Comparison of ENCODE assay signal across 8 cellular contexts in the genomic region with DNA sequence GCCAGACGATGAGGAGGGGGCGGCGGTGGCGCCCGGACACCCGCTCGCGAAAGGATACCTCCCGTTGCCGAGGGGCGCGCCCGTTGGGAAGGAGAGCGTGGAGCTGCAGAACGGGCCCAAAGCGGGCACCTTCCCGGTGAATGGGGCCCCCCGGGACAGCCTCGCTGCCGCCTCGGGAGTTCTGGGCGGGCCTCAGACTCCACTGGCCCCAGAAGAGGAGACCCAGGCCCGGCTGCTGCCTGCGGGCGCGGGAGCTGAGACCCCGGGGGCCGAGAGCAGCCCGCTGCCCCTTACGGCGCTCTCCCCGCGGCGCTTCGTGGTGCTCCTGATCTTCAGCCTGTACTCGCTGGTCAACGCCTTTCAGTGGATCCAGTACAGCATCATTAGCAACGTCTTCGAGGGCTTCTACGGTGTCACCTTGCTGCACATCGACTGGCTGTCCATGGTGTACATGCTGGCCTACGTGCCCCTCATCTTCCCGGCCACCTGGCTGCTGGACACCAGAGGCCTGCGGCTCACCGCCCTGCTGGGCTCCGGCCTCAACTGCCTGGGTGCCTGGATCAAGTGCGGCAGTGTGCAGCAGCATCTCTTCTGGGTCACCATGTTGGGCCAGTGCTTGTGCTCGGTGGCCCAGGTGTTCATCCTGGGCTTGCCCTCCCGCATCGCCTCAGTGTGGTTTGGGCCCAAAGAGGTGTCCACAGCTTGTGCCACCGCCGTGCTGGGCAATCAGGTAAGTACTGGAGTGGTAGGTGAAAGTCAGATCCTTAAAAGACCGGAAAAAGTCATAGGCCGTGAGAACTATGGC. TPM values are rescaled to one million over a fixed set of nuclear protein-coding genes. Genes with fewer than 3 reads are reported as not detected.
DNase-seq lines count a peak whose midpoint lies in the region; ATAC-seq and TF ChIP-seq lines count a peak whose summit lies in the region.

No MANE protein-coding gene starts in this region.

- H3K36me3 ChIP-seq in naive thymus-derived CD4-positive, alpha-beta T cell (ENCODE audit: control insufficient read depth in 2 of 3, insufficient read depth in 3 of 3, low read length in 3 of 3) = peaks cover 0 to 7% (median 0%) of the 10 kb centered on the region in 3 experiments

- peaks cover 12 to 35% (median 24%) of the 10 kb centered on the region in 7 donors for H3K4me1 Mint-ChIP-seq in naive thymus-derived CD4-positive, alpha-beta T cell

- H3K27me3 Mint-ChIP-seq in naive thymus-derived CD4-positive, alpha-beta T cell = no peaks in the 10 kb centered on the region

- H3K27ac Mint-ChIP-seq in naive thymus-derived CD4-positive, alpha-beta T cell = peak overlapping the region in 8 of 9 donors; percentile 57 to 96 (median 90)

- POLR2A ChIA-PET in naive thymus-derived CD4-positive, alpha-beta T cell (lab: Charles Lee) = interaction anchor here (0.7 to 1.0 kb wide), 2 partner anchors 300 to 822 kb away, joined by 3 read pairs; no protein-coding TSS in a partner anchor

- peak overlapping the region; percentile 89 for H3K4me3 ChIP-seq in HFF-Myc (replicated peaks; ENCODE audit: low read depth, low read length)
- peak overlapping the region; percentile 72 for H3K4me3 ChIP-seq in naive thymus-derived CD4-positive, alpha-beta T cell (ENCODE audit: low read length)

- peaks cover 0 to 11% (median 6%) of the 10 kb centered on the region in 5 donors for H3K36me3 Mint-ChIP-seq in naive thymus-derived CD4-positive, alpha-beta T cell

- no peaks in the 10 kb centered on the region for H3K9me3 ChIP-seq in naive thymus-derived CD4-positive, alpha-beta T cell (ENCODE audit: control insufficient read depth in 2 of 3, low read length in 3 of 3)

- peak; percentile 1 for DNase-seq in activated T-cell treated with anti-CD3 and anti-CD28 coated beads for 24 hours (ENCODE audit: low read depth)
- no peak for DNase-seq in activated T-cell treated with anti-CD3 and anti-CD28 coated beads for 4 hours
- DNase-seq in HFF-Myc (ENCODE audit: extremely low read depth, low read depth) = no peak
- DNase-seq in NCI-H1417 treated with DMSO at 0.1 percent for 48 hours (lab: John Stamatoyannopoulos, UW) = peak; percentile 31
- peak; percentile 78 for DNase-seq in activated CD8-positive, alpha-beta memory T cell treated with anti-CD3 and anti-CD28 coated beads for 24 hours
- DNase-seq in fibroblast of gingiva (ENCODE audit: low read depth) = peak; percentile 23
- peak in 4 of 9 donors; percentile 6 to 37 (median 24) for DNase-seq in naive thymus-derived CD4-positive, alpha-beta T cell
- DNase-seq in ureter (ENCODE audit: low spot score) = peak; percentile 44

- TF ChIP-seq CTCF in HFF-Myc (IDR thresholded peaks at IDR 0.05; ENCODE audit: low read depth, low read length, missing control alignments) = no peak

- peak; percentile 9 for ATAC-seq in naive thymus-derived CD4-positive, alpha-beta T cell

- H3K4me1 ChIP-seq in naive thymus-derived CD4-positive, alpha-beta T cell (ENCODE audit: control insufficient read depth in 2 of 2, insufficient read depth in 2 of 2, low read length in 2 of 2) = peaks cover 9 to 16% of the 10 kb centered on the region in 2 donors

- H3K27me3 ChIP-seq in naive thymus-derived CD4-positive, alpha-beta T cell (ENCODE audit: control insufficient read depth in 2 of 2, insufficient read depth in 2 of 2, low read length in 2 of 2) = no peaks in the 10 kb centered on the region

- intact Hi-C loops in naive thymus-derived CD4-positive, alpha-beta T cell (cut with micrococcal nuclease) = loop anchor here (1.0 to 10.0 kb wide), 9 partner anchors 67 to 1279 kb away; a partner anchor contains a TSS

- CTCF ChIA-PET in naive thymus-derived CD4-positive, alpha-beta T cell (lab: Charles Lee) = no interaction called here

- H3K4me3 Mint-ChIP-seq in naive thymus-derived CD4-positive, alpha-beta T cell = peak overlapping the region in 6 of 10 donors; percentile 95 to 97 (median 96)

- H3K9me3 Mint-ChIP-seq in naive thymus-derived CD4-positive, alpha-beta T cell = peaks cover 0 to 6% (median 0%) of the 10 kb centered on the region in 11 donors

- peak overlapping the region; percentile 68 for H3K27ac ChIP-seq in naive thymus-derived CD4-positive, alpha-beta T cell (ENCODE audit: low read depth, low read length)

RNA-seq across cellular contexts. Expression of a gene that starts 0.6 kb away (rescaled TPM):
- total RNA-seq in naive thymus-derived CD4-positive, alpha-beta T cell = 10 to 100 TPM in 2 of 5 experiments, 1 to 10 TPM in 3; 7.4 to 12.2 (median 8.2) TPM
- 1 to 10 TPM; 2.3 to 2.6 TPM for polyA plus RNA-seq in naive thymus-derived CD4-positive, alpha-beta T cell
- total RNA-seq in ureter = 11.1 TPM

RNA-seq across cellular contexts. Expression of a gene that starts 11.2 kb away (rescaled TPM):
- total RNA-seq in naive thymus-derived CD4-positive, alpha-beta T cell = not detected
- polyA plus RNA-seq in naive thymus-derived CD4-positive, alpha-beta T cell = not detected
- total RNA-seq in ureter = not detected

Comparison
In these comparisons a context has a peak if more than half of its experiments do, and no peak if none do; other contexts are left out.
1. DNase-seq: peak in activated T-cell treated with anti-CD3 and anti-CD28 coated beads for 24 hours (single experiment), NCI-H1417 treated with DMSO at 0.1 percent for 48 hours (single experiment), activated CD8-positive, alpha-beta memory T cell treated with anti-CD3 and anti-CD28 coated beads for 24 hours (single experiment), fibroblast of gingiva (single experiment) and ureter (single experiment); none in activated T-cell treated with anti-CD3 and anti-CD28 coated beads for 4 hours (single experiment) and HFF-Myc (single experiment).